ENCODE assay signal across 8 cellular contexts in genomic region chr6:32177182-32177787, GRCh38. TPM values are rescaled to one million over a fixed set of nuclear protein-coding genes. Genes with fewer than 3 reads are reported as not detected.
DNase-seq lines count a peak whose midpoint lies in the region; ATAC-seq and TF ChIP-seq lines count a peak whose summit lies in the region.

No MANE protein-coding gene starts in this region.

- ATAC-seq in effector memory CD8-positive, alpha-beta T cell (replicated peaks) = peak; percentile 1
- no peak for ATAC-seq in naive B cell (ENCODE audit: low read depth in 2 of 2)
- ATAC-seq in HG03175 (IDR thresholded peaks at IDR 0.05; ENCODE audit: unreplicated experiment) = no peak
- no peak for ATAC-seq in HG02840 (IDR thresholded peaks at IDR 0.05; ENCODE audit: low FRiP score, unreplicated experiment)

- no peaks in the 10 kb centered on the region for H3K27me3 ChIP-seq in SU-DHL-6 (ENCODE audit: low read length)

- H3K27me3 Mint-ChIP-seq in effector memory CD8-positive, alpha-beta T cell = no peaks in the 10 kb centered on the region
- no peaks in the 10 kb centered on the region for H3K27me3 Mint-ChIP-seq in naive B cell

- H3K9me3 Mint-ChIP-seq in effector memory CD8-positive, alpha-beta T cell = no peaks in the 10 kb centered on the region
- H3K9me3 Mint-ChIP-seq in naive B cell = peaks cover 0 to 4% (median 0%) of the 10 kb centered on the region in 7 donors

- H3F3A ChIP-seq in SU-DHL-6 (ENCODE audit: insufficient read depth) = peaks cover 16% of the 10 kb centered on the region

- H3K36me3 ChIP-seq in KOPT-K1 (ENCODE audit: insufficient read depth, low read length) (peaks cover 26% of the 10 kb centered on the region), SU-DHL-6 (ENCODE audit: low read length) (no peaks in the 10 kb centered on the region)

- H3K4me2 ChIP-seq in SU-DHL-6 (ENCODE audit: low read depth, low read length, poor library complexity, severe bottlenecking) = peak overlapping the region; percentile 73

- no peaks in the 10 kb centered on the region for H3K9me2 ChIP-seq in SU-DHL-6 (replicated peaks; ENCODE audit: insufficient read depth, low read length)

- H3K4me3 ChIP-seq in SU-DHL-6 (ENCODE audit: insufficient read depth, low read length, poor library complexity, severe bottlenecking) = peak overlapping the region; percentile 86

- H3K9me3 ChIP-seq in KOPT-K1 (ENCODE audit: insufficient read depth, low read length, poor library complexity, severe bottlenecking) (no peaks in the 10 kb centered on the region), SU-DHL-6 (ENCODE audit: insufficient read depth, low read length) (no peaks in the 10 kb centered on the region)

- H3K27ac Mint-ChIP-seq in effector memory CD8-positive, alpha-beta T cell = peak overlapping the region; percentile 97 to 98
- peak overlapping the region; percentile 94 to 100 (median 98) for H3K27ac Mint-ChIP-seq in naive B cell

- peak; percentile 78 for DNase-seq in NCI-H146 (lab: John Stamatoyannopoulos, UW)
- DNase-seq in NCI-H146 treated with DMSO at 0.1 percent for 48 hours (lab: John Stamatoyannopoulos, UW; ENCODE audit: unreplicated experiment) = no peak
- DNase-seq in effector memory CD8-positive, alpha-beta T cell = no peak
- DNase-seq in naive B cell = no peak

- peak overlapping the region; percentile 87 to 91 for H3K4me3 Mint-ChIP-seq in effector memory CD8-positive, alpha-beta T cell
- peak overlapping the region; percentile 82 to 100 (median 96) for H3K4me3 Mint-ChIP-seq in naive B cell

- peaks cover 31% of the 10 kb centered on the region for H3K79me2 ChIP-seq in SU-DHL-6 (ENCODE audit: insufficient read depth, low read length)

- H4K20me1 ChIP-seq in SU-DHL-6 (ENCODE audit: low read depth, low read length) = no peaks in the 10 kb centered on the region

- H3K36me3 Mint-ChIP-seq in effector memory CD8-positive, alpha-beta T cell (ENCODE audit: insufficient read depth) = peaks cover 28% of the 10 kb centered on the region
- peaks cover 0 to 11% of the 10 kb centered on the region in 2 donors for H3K36me3 Mint-ChIP-seq in naive B cell

- H3K27ac ChIP-seq in KOPT-K1 (ENCODE audit: low read depth, low read length, poor library complexity, severe bottlenecking) (peak overlapping the region; percentile 83), SU-DHL-6 (ENCODE audit: low read depth, low read length) (peak overlapping the region; percentile 81)

- no peak for TF ChIP-seq CTCF in SU-DHL-6 (IDR thresholded peaks at IDR 0.05; ENCODE audit: insufficient read depth, low read length, poor library complexity, severe bottlenecking)

- peak overlapping the region; percentile 59 for H2AFZ ChIP-seq in SU-DHL-6 (ENCODE audit: low read depth, low read length, severe bottlenecking)

- peak overlapping the region; percentile 88 for H3K9ac ChIP-seq in SU-DHL-6 (ENCODE audit: low read length)

- peaks cover 52 to 58% of the 10 kb centered on the region in 2 donors for H3K4me1 Mint-ChIP-seq in effector memory CD8-positive, alpha-beta T cell (ENCODE audit: low read depth in 2 of 2)
- peaks cover 65 to 75% (median 67%) of the 10 kb centered on the region in 3 donors for H3K4me1 Mint-ChIP-seq in naive B cell

RNA-seq across cellular contexts. Expression of gene RNF5, which starts 0.9 kb away (rescaled TPM):
- polyA plus RNA-seq in naive B cell (ENCODE audit: low read depth in 6 of 6) = 100 to 1,000 TPM in 3 of 6 donors, 10 to 100 TPM in 3; 85.9 to 116 (median 102) TPM

RNA-seq across cellular contexts. Expression of gene AGPAT1, which starts 1.4 kb away (rescaled TPM):
- polyA plus RNA-seq in naive B cell (ENCODE audit: low read depth in 6 of 6) = 10 to 100 TPM in 5 of 6 donors, 1 to 10 TPM in 1; 9.1 to 20.6 (median 13.1) TPM

RNA-seq across cellular contexts. Expression of gene AGER, which starts 6.8 kb away (rescaled TPM):
- 1 to 10 TPM in 1 of 6 donors, under 1 TPM in 3, not detected in 2; 0.32 to 1.1 (median 0.63) TPM for polyA plus RNA-seq in naive B cell (ENCODE audit: low read depth in 6 of 6)

RNA-seq across cellular contexts. Expression of gene PBX2, which starts 12.7 kb away (rescaled TPM):
- 1 to 10 TPM in 5 of 6 donors, under 1 TPM in 1; 0.64 to 4.0 (median 3.1) TPM for polyA plus RNA-seq in naive B cell (ENCODE audit: low read depth in 6 of 6)

RNA-seq across cellular contexts. Expression of gene EGFL8, which starts 12.9 kb away (rescaled TPM):
- not detected for polyA plus RNA-seq in naive B cell (ENCODE audit: low read depth in 6 of 6)
